Comparison of ENCODE assay signal across 7 cellular contexts in the genomic region with DNA sequence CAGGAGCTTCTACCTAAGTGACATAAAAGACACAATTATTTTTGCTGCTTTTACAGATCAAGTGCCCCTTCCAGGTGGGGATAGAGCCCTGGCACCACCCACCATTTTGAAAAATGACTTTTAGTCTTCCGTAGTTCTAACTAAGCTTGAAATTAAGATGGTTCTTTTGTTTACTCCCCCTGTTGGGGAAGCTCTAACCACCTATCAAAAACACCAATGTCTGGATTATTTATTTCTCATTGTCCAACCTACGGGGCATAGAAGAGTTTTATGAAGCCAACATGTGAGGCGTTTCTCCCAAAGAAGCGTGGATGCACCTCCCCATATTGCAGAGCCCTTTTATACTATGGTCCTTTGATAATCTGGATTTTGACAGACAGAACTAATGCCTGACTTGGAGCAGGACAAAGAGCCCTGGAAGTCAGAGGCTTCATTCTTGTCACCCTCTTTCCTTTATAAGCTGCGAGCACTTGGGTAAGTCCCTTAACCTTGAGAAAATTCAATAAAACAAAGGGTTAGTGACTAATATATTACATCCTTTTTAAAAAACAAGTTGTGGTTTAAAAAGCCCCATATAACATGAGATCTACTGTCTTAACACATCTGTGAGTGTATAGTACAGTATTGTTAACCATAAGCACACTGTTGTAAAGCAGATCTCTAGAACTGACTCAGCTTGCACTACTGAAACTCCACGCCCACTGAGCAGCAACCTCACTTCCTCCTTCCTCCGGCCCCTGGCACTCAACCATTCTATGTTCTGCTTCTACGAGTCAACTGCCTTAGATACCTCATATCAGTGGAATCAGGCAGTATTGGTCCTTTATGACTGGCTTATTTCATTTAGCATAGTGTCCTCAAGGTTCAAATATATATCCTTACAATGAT.
DNase-seq lines count a peak whose midpoint lies in the region; ATAC-seq and TF ChIP-seq lines count a peak whose summit lies in the region.

No MANE protein-coding gene starts in this region.

- CTCF ChIA-PET in WTC11 (lab: Charles Lee): interaction anchor here (1.3 to 1.6 kb wide), 2 partner anchors 44 to 152 kb away, joined by 3 to 5 read pairs; no protein-coding TSS in a partner anchor

- no peaks in the 10 kb centered on the region for H3K36me3 Mint-ChIP-seq in WTC11

- H3K4me1 Mint-ChIP-seq in WTC11: peaks cover 25% of the 10 kb centered on the region

- no peaks in the 10 kb centered on the region for H3K9me3 Mint-ChIP-seq in WTC11

- ATAC-seq in GM19025 (IDR thresholded peaks at IDR 0.05; ENCODE audit: low read depth, unreplicated experiment) (peak; percentile 97), HG03039 (IDR thresholded peaks at IDR 0.05; ENCODE audit: unreplicated experiment) (peak; percentile 95), WTC11 (no peak)

- peak; percentile 84 for DNase-seq in SIG-M5 treated with dmso at 0.1 percent for 504 hours (lab: John Stamatoyannopoulos, UW; ENCODE audit: unreplicated experiment)
- peak; percentile 90 for DNase-seq in activated naive CD4-positive, alpha-beta T cell treated with Interleukin-2 at 50 U/mL for 16 hours
- DNase-seq in non-pigmented ciliary epithelial cell (ENCODE audit: low read depth): peak; percentile 62
- no peak for DNase-seq in WTC11 (ENCODE audit: low spot score)
- DNase-seq in NCI-H1417 (lab: John Stamatoyannopoulos, UW): no peak

- H3K27ac Mint-ChIP-seq in WTC11: no peak overlapping the region; the same call in 1 of the 2 replicates

- no peaks in the 10 kb centered on the region for H3K27me3 Mint-ChIP-seq in WTC11 (ENCODE audit: low read depth)

- TF ChIP-seq CTCF in WTC11 (IDR thresholded peaks at IDR 0.05): no peak

- POLR2A ChIA-PET in WTC11 (lab: Charles Lee): interaction anchor here (0.7 kb wide), 1 partner anchor 14 kb away, joined by 3 read pairs; no protein-coding TSS in a partner anchor

- no peak overlapping the region for H3K4me3 Mint-ChIP-seq in WTC11

TF ChIP-seq in WTC11, 78 proteins besides CTCF, POLR2A, EP300 and RAD21:
- TF ChIP-seq TEAD1 (CRISPR knock-in tag; IDR thresholded peaks at IDR 0.05): no peak
- TF ChIP-seq, protein P1, sequence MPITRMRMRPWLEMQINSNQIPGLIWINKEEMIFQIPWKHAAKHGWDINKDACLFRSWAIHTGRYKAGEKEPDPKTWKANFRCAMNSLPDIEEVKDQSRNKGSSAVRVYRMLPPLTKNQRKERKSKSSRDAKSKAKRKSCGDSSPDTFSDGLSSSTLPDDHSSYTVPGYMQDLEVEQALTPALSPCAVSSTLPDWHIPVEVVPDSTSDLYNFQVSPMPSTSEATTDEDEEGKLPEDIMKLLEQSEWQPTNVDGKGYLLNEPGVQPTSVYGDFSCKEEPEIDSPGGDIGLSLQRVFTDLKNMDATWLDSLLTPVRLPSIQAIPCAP (CRISPR knock-in tag; IDR thresholded peaks at IDR 0.05): no peak
- TF ChIP-seq, protein P2, sequence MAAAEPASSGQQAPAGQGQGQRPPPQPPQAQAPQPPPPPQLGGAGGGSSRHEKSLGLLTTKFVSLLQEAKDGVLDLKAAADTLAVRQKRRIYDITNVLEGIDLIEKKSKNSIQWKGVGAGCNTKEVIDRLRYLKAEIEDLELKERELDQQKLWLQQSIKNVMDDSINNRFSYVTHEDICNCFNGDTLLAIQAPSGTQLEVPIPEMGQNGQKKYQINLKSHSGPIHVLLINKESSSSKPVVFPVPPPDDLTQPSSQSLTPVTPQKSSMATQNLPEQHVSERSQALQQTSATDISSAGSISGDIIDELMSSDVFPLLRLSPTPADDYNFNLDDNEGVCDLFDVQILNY (CRISPR knock-in tag; IDR thresholded peaks at IDR 0.05): no peak

Comparison
In these comparisons a context has a peak if more than half of its experiments do, and no peak if none do; other contexts are left out.
1. DNase-seq: peak in SIG-M5 treated with dmso at 0.1 percent for 504 hours (single experiment), activated naive CD4-positive, alpha-beta T cell treated with Interleukin-2 at 50 U/mL for 16 hours (single experiment) and non-pigmented ciliary epithelial cell (single experiment); none in WTC11 (single experiment) and NCI-H1417 (0 of 3).